1 cellular context compared by ENCODE assay signal in genomic region chr19:11597202-11598102, GRCh38.
TF ChIP-seq lines count a peak whose summit lies in the region.

Gene ZNF627, plus strand, starts transcription at chr19:11597483. Its CDS starts 145 bp downstream, at chr19:11597628.

TF ChIP-seq in K562, 482 proteins besides CTCF, POLR2A, EP300 and RAD21 (continued from another document and continues in another):
- TF ChIP-seq SRSF7 (optimal IDR thresholded peaks at IDR 0.05; ENCODE audit: low read depth, low read length) (no peak), PATZ1 (CRISPR knock-in tag; IDR thresholded peaks at IDR 0.05; ENCODE audit: borderline replicate concordance) (no peak), PTBP1 (IDR thresholded peaks at IDR 0.05; ENCODE audit: low read depth, low read length) (no peak), L3MBTL2 (IDR thresholded peaks at IDR 0.05) (peak; percentile 80), ZNF239 (CRISPR knock-in tag; IDR thresholded peaks at IDR 0.05) (no peak), ZNF407 (IDR thresholded peaks at IDR 0.05; ENCODE audit: low read depth) (no peak), KLF1 (tag; IDR thresholded peaks at IDR 0.05) (no peak), ZNF408 (CRISPR knock-in tag; IDR thresholded peaks at IDR 0.05; ENCODE audit: low read depth) (no peak), FOXA1 (IDR thresholded peaks at IDR 0.05; ENCODE audit: borderline replicate concordance) (no peak), KLF6 (CRISPR knock-in tag; IDR thresholded peaks at IDR 0.05; ENCODE audit: borderline replicate concordance) (peak; percentile 66; the same call in 1 of the 2 replicates), ZC3H11A (IDR thresholded peaks at IDR 0.05; ENCODE audit: low read depth, low read length) (no peak), CSDE1 (IDR thresholded peaks at IDR 0.05) (peak in 1 of 2 experiments; percentile 22; a peak in 1 of 4 replicates), NBN (IDR thresholded peaks at IDR 0.05; ENCODE audit: low read depth) (peak; percentile 72; the same call in 1 of the 2 replicates), CCNT2 (IDR thresholded peaks at IDR 0.05; ENCODE audit: borderline replicate concordance, extremely low read depth, insufficient read length, low read depth, low read length) (peak; percentile 46), MCM3 (IDR thresholded peaks at IDR 0.05) (no peak), HMG20A (CRISPR knock-in tag; conservative IDR thresholded peaks at IDR 0.05) (no peak), ZBTB40 (IDR thresholded peaks at IDR 0.05) (no peak), ZBTB40 (CRISPR knock-in tag; IDR thresholded peaks at IDR 0.05) (no peak), ZNF507 (tag; conservative IDR thresholded peaks at IDR 0.05) (no peak), GTF3C2 (IDR thresholded peaks at IDR 0.05; ENCODE audit: borderline replicate concordance, extremely low read depth, insufficient read length) (no peak), SAFB2 (IDR thresholded peaks at IDR 0.05; ENCODE audit: borderline replicate concordance, low read depth, low read length, severe bottlenecking) (no peak), CHCHD3 (CRISPR knock-in tag; IDR thresholded peaks at IDR 0.05) (0 out of 2 replicates have a peak, but pooled peaks have one; percentile 8), ZNF75A (CRISPR knock-in tag; IDR thresholded peaks at IDR 0.05) (no peak), ZBTB7A (IDR thresholded peaks at IDR 0.05; ENCODE audit: borderline replicate concordance, control insufficient read depth, low read depth, low read length) (peak; percentile 91), ZFP91 (CRISPR knock-in tag; IDR thresholded peaks at IDR 0.05) (no peak), RBBP5 (IDR thresholded peaks at IDR 0.05; ENCODE audit: borderline replicate concordance, insufficient read depth, low read length, poor library complexity, severe bottlenecking) (peak; percentile 78), ZNF778 (CRISPR knock-in tag; IDR thresholded peaks at IDR 0.05) (no peak), FOXO4 (CRISPR knock-in tag; IDR thresholded peaks at IDR 0.05) (no peak), GABPA (tag; conservative IDR thresholded peaks at IDR 0.05; ENCODE audit: low read depth) (peak; percentile 36; the same call in 1 of the 2 replicates), IFI16 (CRISPR knock-in tag; IDR thresholded peaks at IDR 0.05) (no peak)
